ENCODE assay signal across 24 cellular contexts in genomic region chr2:212354382-212354781, GRCh38.
"Had no signal": no experiment of that assay in that cellular context is flagged by ENCODE, and none has a peak within 500 bp of the region (broad histone marks: within the 10 kb centered on the region; RNA-seq: fewer than 3 reads in every experiment).

No MANE protein-coding gene starts in this region.

- ATAC-seq: heart left ventricle, left colon, left lung, lower lobe of right lung, natural killer cell, sciatic nerve, upper lobe of right lung had no signal

- H3K27ac Mint-ChIP-seq: natural killer cell; progenitor cell of endocrine pancreas; stimulated activated naive CD8-positive, alpha-beta T cell treated with anti-CD3 and anti-CD28 coated beads, Interleukin-15, Interleukin-2, amounts not matched to agents 100 ng/mL and 50 ng/mL, for 24 hours had no signal

- H3K36me3 Mint-ChIP-seq: natural killer cell had no signal

- DNase-seq: heart left ventricle; hippocampal formation; left colon; left lung; lower lobe of right lung; mammary epithelial cell; mesenchymal stem cell; natural killer cell; ovary; stimulated activated CD4-positive, alpha-beta T cell treated with anti-CD3 and anti-CD28 coated beads, Interleukin-12 subunit alpha, Interleukin-12 subunit beta, amount 100 ng/mL, for 4 hours; stimulated activated CD4-positive, alpha-beta T cell treated with anti-CD3 and anti-CD28 coated beads, Interleukin-15, amount 100 ng/mL, for 24 hours; stimulated activated CD4-positive, alpha-beta T cell treated with anti-CD3 and anti-CD28 coated beads, Interleukin-2, amount 100 ng/mL, for 24 hours; stimulated activated CD4-positive, alpha-beta T cell treated with anti-CD3 and anti-CD28 coated beads, Interleukin-4, amount 100 ng/mL, for 1 hour; stimulated activated naive CD4-positive, alpha-beta T cell; tibial artery; trophoblast cell; upper lobe of right lung had no signal

- H3K27ac ChIP-seq: heart left ventricle, left lung, lower lobe of right lung, ovary, right atrium auricular region, skin epidermis, suprapubic skin, thoracic aorta, tibial artery, upper lobe of right lung had no signal

- H3K9me3 ChIP-seq: heart left ventricle, left lung, lower lobe of right lung, ovary, right atrium auricular region, suprapubic skin, thoracic aorta, tibial artery, upper lobe of right lung had no signal

- H3K4me3 ChIP-seq: heart left ventricle, left lung, lower lobe of right lung, ovary, right atrium auricular region, skin epidermis, suprapubic skin, thoracic aorta, tibial artery, upper lobe of right lung had no signal

- H3K4me1 Mint-ChIP-seq: natural killer cell had no signal

- H3K4me3 Mint-ChIP-seq: natural killer cell; stimulated activated naive CD8-positive, alpha-beta T cell treated with anti-CD3 and anti-CD28 coated beads, Interleukin-15, Interleukin-2, amounts not matched to agents 100 ng/mL and 50 ng/mL, for 24 hours had no signal

- H3K27me3 ChIP-seq: heart left ventricle, left lung, right atrium auricular region, suprapubic skin, tibial artery, upper lobe of right lung had no signal

- H3K4me1 ChIP-seq: left lung, lower lobe of right lung, right atrium auricular region, suprapubic skin, upper lobe of right lung had no signal

- H3K36me3 ChIP-seq: heart left ventricle, left lung, lower lobe of right lung, ovary, right atrium auricular region, suprapubic skin, thoracic aorta, tibial artery, upper lobe of right lung had no signal

- H3K9me3 Mint-ChIP-seq: natural killer cell had no signal
